Comparison of ENCODE assay signal across 11 cellular contexts in the genomic region with DNA sequence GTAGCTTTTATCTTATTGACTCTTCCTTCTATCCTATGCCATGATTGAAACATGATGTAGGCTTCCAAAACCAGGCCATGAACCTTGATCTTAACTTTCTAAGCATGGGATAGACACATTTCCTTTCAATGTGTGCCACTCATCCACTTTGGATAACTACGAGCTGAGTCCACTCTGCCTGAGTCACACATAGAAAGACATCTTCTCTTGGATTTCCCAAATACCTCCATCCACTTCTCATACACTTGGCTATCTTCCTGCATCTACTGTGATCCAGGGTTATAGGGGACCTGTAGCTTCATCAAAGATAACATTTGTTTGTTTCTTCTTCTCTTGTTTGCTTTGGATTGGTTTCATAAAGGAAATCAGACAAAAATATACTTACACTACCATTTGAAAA. TPM values are rescaled to one million over a fixed set of nuclear protein-coding genes. Genes with fewer than 3 reads are reported as not detected.
DNase-seq lines count a peak whose midpoint lies in the region; FAIRE-seq and TF ChIP-seq lines count a peak whose summit lies in the region.
"Not testable (repeated sequence)": the region's sequence is repeated elsewhere in the genome, so short reads cannot be mapped to it uniquely, and the experiment has no call there.
"Had no signal": no experiment of that assay in that cellular context is flagged by ENCODE, and none has a peak within 500 bp of the region (broad histone marks: within the 10 kb centered on the region; RNA-seq: fewer than 3 reads in every experiment).

No MANE protein-coding gene starts in this region.

- not testable (repeated sequence) for H3K79me2 ChIP-seq in GM23248 (ENCODE audit: insufficient read depth)

- H3K27ac ChIP-seq in GM23248, result peak overlapping the region; percentile 50

- POLR2A ChIA-PET in AG04449 (lab: Yijun Ruan, JAX), result not testable (repeated sequence)

- in situ Hi-C loops in GM23248 (cut with MboI), result not testable (repeated sequence)

- WGBS in GM23248 (ENCODE audit: low coverage in 1 of 2, low lambda C conversion rate in 2 of 2, missing lambda C conversion rate in 2 of 2), 2 experiments, result 6 to 13% methylated on average over 1 of the region's 1 CpG

- not testable (repeated sequence) for TF ChIP-seq CTCF in AG04449 (IDR thresholded peaks at IDR 0.05; ENCODE audit: insufficient read depth, low read length, missing control alignments); bronchial epithelial cell (IDR thresholded peaks at IDR 0.05; ENCODE audit: insufficient read depth, low read length, severe bottlenecking)

- peaks cover 21% of the 10 kb centered on the region for H3F3A ChIP-seq in GM23248 (ENCODE audit: insufficient read depth)

- not testable (repeated sequence) for H4K20me1 ChIP-seq in GM23248 (ENCODE audit: insufficient read depth)

- not testable (repeated sequence) for H3K36me3 ChIP-seq in GM23248 (ENCODE audit: low read depth); bronchial epithelial cell (ENCODE audit: control insufficient read depth, insufficient read depth, low read length)

- H3K4me1 ChIP-seq in GM23248 (ENCODE audit: insufficient read depth), result peaks cover 20% of the 10 kb centered on the region

- peak overlapping the region; percentile 25; the same call in 1 of the 2 replicates for H2AFZ ChIP-seq in GM23248

- not testable (repeated sequence) for FAIRE-seq in bronchial epithelial cell (lab: Jason Lieb, UNC)

- not testable (repeated sequence) for H3K27me3 ChIP-seq in GM23248 (replicated peaks; ENCODE audit: insufficient read depth); bronchial epithelial cell (ENCODE audit: control insufficient read depth, insufficient read depth, low read length)

- not testable (repeated sequence) for H3K9ac ChIP-seq in GM23248

- peak overlapping the region; percentile 33 for H3K4me2 ChIP-seq in GM23248 (ENCODE audit: unreplicated experiment)

- not testable (repeated sequence) for H3K4me3 ChIP-seq in AG04449 (ENCODE audit: low read depth, low read length); GM23248; bronchial epithelial cell (ENCODE audit: low read depth, low read length); skeletal muscle cell (ENCODE audit: low read depth, low read length)

- H3K9me3 ChIP-seq in GM23248 (ENCODE audit: low read depth), result not testable (repeated sequence)

- DNase-seq in AG04449 (ENCODE audit: low read depth, low spot score) (peak; percentile 41), EH (ENCODE audit: low read depth) (peak; percentile 84), GM23248 (peak; percentile 80), HT1080 (ENCODE audit: low read depth) (peak; percentile 46), NCI-H226 (peak; percentile 42), bronchial epithelial cell (ENCODE audit: low read depth) (peak; percentile 30), fibroblast of peridontal ligament (ENCODE audit: extremely low read depth) (peak; percentile 14), skeletal muscle cell (ENCODE audit: low read depth) (peak; percentile 0)

- not testable (repeated sequence) for H3K9me2 ChIP-seq in GM23248 (ENCODE audit: insufficient read depth)

- CTCF ChIA-PET in AG04449 (lab: Yijun Ruan, JAX), result not testable (repeated sequence)

RNA-seq across cellular contexts. Expression of a gene that starts 44.6 kb away (rescaled TPM):
- total RNA-seq in GM23248 (2014; rRNA removed; shearing (Covaris generic)), result 430 and 534 TPM in 2 replicates
- 1,012 and 1,019 TPM in 2 replicates for polyA plus RNA-seq in GM23248 (2016; fragmentation: Nextera tagmentation; extraction: Ambion mirVana)
- 0.21 and 0.40 TPM in 2 replicates for total RNA-seq in HT1080 (2014; rRNA removed; shearing (Covaris generic))
- polyA plus RNA-seq in HT1080 (2015; cell fraction: cytosol; rRNA removed), result 0.57 and 0.70 TPM in 2 replicates
- 2.8 and 3.3 TPM in 2 replicates for polyA plus RNA-seq in HT1080 (2015; cell fraction: nucleus; rRNA removed)
- not detected in 2 replicates for total RNA-seq in bronchial epithelial cell
- total RNA-seq: CD4-positive, CD25-positive, alpha-beta regulatory T cell; H1 had no signal
- polyA plus RNA-seq: CD4-positive, CD25-positive, alpha-beta regulatory T cell; H1; IgD-negative memory B cell had no signal

RNA-seq across cellular contexts. Expression of a gene that starts 59.3 kb away (rescaled TPM):
- total RNA-seq in GM23248 (2014; rRNA removed; shearing (Covaris generic)), result 0.76 and 0.89 TPM in 2 replicates
- 4.3 and 5.7 TPM in 2 replicates for polyA plus RNA-seq in GM23248 (2016; fragmentation: Nextera tagmentation; extraction: Ambion mirVana)
- total RNA-seq in HT1080 (2014; rRNA removed; shearing (Covaris generic)), result not detected in 2 replicates
- polyA plus RNA-seq in HT1080 (2015; cell fraction: cytosol; rRNA removed), result not detected in 2 replicates
- 0.08 TPM in 1 of 2 replicates, not detected in the other for polyA plus RNA-seq in HT1080 (2015; cell fraction: nucleus; rRNA removed)
- not detected in 2 replicates for total RNA-seq in bronchial epithelial cell
- total RNA-seq: H1 had no signal
- polyA plus RNA-seq: CD4-positive, CD25-positive, alpha-beta regulatory T cell; H1; IgD-negative memory B cell had no signal

Comparison
In these comparisons a context has a peak if more than half of its experiments do, and no peak if none do; other contexts are left out.
1. DNase-seq: peak in every context shown above with its lines; median percentile 84 in EH; 80 in GM23248; 46 in HT1080; 42 in NCI-H226; 41 in AG04449; 30 in bronchial epithelial cell; 14 in fibroblast of peridontal ligament; 0 in skeletal muscle cell.
2. RNA of a gene that starts 44.6 kb away (total RNA-seq): 430 to 534 TPM in GM23248; 0.21 to 0.40 TPM in HT1080 and not detected in bronchial epithelial cell; every median in the first group is over 100 times any median in the second.